39 cellular contexts compared by ENCODE assay signal in genomic region chr13:94505730-94506129, GRCh38. TPM values are rescaled to one million over a fixed set of nuclear protein-coding genes. Genes with fewer than 3 reads are reported as not detected.
"Had no signal": no experiment of that assay in that cellular context is flagged by ENCODE, and none has a peak within 500 bp of the region (broad histone marks: within the 10 kb centered on the region; RNA-seq: fewer than 3 reads in every experiment).

No MANE protein-coding gene starts in this region.

- H3K4me3 Mint-ChIP-seq: activated CD4-positive, alpha-beta memory T cell treated with anti-CD3 and anti-CD28 coated beads, Interleukin-2, amount 10 ng/mL, durations not matched to agents 7 days and 5 days; activated CD4-positive, alpha-beta T cell treated with anti-CD3 and anti-CD28 coated beads for 36 hours; activated CD4-positive, alpha-beta T cell treated with anti-CD3 and anti-CD28 coated beads, Interleukin-2, amount 10 ng/mL, durations not matched to agents 7 days and 5 days; activated naive CD4-positive, alpha-beta T cell treated with anti-CD3 and anti-CD28 coated beads for 36 hours; activated naive CD8-positive, alpha-beta T cell treated with anti-CD3 and anti-CD28 coated beads for 36 hours; activated T-cell treated with anti-CD3 and anti-CD28 coated beads, Interleukin-2, amount 50 U/mL, for 4 hours; activated T-cell treated with anti-CD3 and anti-CD28 coated beads, Interleukin-2, amount 50 U/mL, for 72 hours; activated T-helper 1 cell treated with anti-CD3 and anti-CD28 coated beads, Interleukin-12 subunit alpha, Interleukin-12 subunit beta, Interleukin-2, Interleukin-4 antibody, amounts not matched to agents 30 ng/mL and 10 ng/mL and 1 ng/mL, durations not matched to agents 14 hours and 24 hours and 36 hours; activated T-helper 17 cell treated with anti-CD3 and anti-CD28 coated beads, Interleukin-2, amount 50 U/mL, for 72 hours; central memory CD8-positive, alpha-beta T cell; T-helper 1 cell treated with Interleukin-12 subunit alpha and Interleukin-12 subunit beta and Interleukin-4 antibody, amounts not matched to agents 30 μg/mL and 1 μg/mL, for 36 hours; T-helper 2 cell treated with Interferon-gamma antibody and Interleukin-4, amounts not matched to agents 5 μg/mL and 100 μg/mL, for 36 hours; WTC11 had no signal

- H3K9me3 Mint-ChIP-seq: activated CD4-positive, alpha-beta memory T cell treated with anti-CD3 and anti-CD28 coated beads, Interleukin-2, amount 10 ng/mL, durations not matched to agents 7 days and 5 days; activated naive CD4-positive, alpha-beta T cell treated with anti-CD3 and anti-CD28 coated beads for 36 hours; activated T-helper 1 cell treated with anti-CD3 and anti-CD28 coated beads, Interleukin-12 subunit alpha, Interleukin-12 subunit beta, Interleukin-2, Interleukin-4 antibody, amounts not matched to agents 30 ng/mL and 10 ng/mL and 1 ng/mL, durations not matched to agents 14 hours and 24 hours and 36 hours; activated T-helper 17 cell treated with anti-CD3 and anti-CD28 coated beads, Interleukin-2, amount 50 U/mL, for 72 hours; central memory CD8-positive, alpha-beta T cell; T-helper 1 cell treated with Interleukin-12 subunit alpha and Interleukin-12 subunit beta and Interleukin-4 antibody, amounts not matched to agents 30 μg/mL and 1 μg/mL, for 36 hours; T-helper 2 cell treated with Interferon-gamma antibody and Interleukin-4, amounts not matched to agents 5 μg/mL and 100 μg/mL, for 36 hours; WTC11 had no signal

- H3K27me3 ChIP-seq: adrenal gland, body of pancreas, brain microvascular endothelial cell, breast epithelium had no signal

- H3K4me3 ChIP-seq: adrenal gland, body of pancreas, breast epithelium had no signal

- H3K4me1 Mint-ChIP-seq: activated CD4-positive, alpha-beta memory T cell treated with anti-CD3 and anti-CD28 coated beads, Interleukin-2, amount 10 ng/mL, durations not matched to agents 7 days and 5 days; central memory CD8-positive, alpha-beta T cell; WTC11 had no signal

- DNase-seq: activated CD4-positive, alpha-beta memory T cell treated with anti-CD3 and anti-CD28 coated beads, Interleukin-2, amount 10 ng/mL, durations not matched to agents 7 days and 5 days; activated CD4-positive, alpha-beta T cell treated with anti-CD3 and anti-CD28 coated beads for 1 hour; activated CD4-positive, alpha-beta T cell treated with anti-CD3 and anti-CD28 coated beads for 36 hours; activated CD4-positive, alpha-beta T cell treated with anti-CD3 and anti-CD28 coated beads for 48 hours; activated CD4-positive, alpha-beta T cell treated with anti-CD3 and anti-CD28 coated beads, Interleukin-2, amount 10 ng/mL, durations not matched to agents 7 days and 5 days; activated CD4-positive, alpha-beta T cell treated with anti-CD3 and anti-CD28 coated beads, Interleukin-2, amount 50 U/mL, for 48 hours; activated CD4-positive, CD25-positive, alpha-beta regulatory T cell; activated CD8-positive, alpha-beta memory T cell treated with anti-CD3 and anti-CD28 coated beads, Interleukin-2, amount 50 U/mL, for 4 hours; activated effector memory CD4-positive, alpha-beta T cell treated with anti-CD3 and anti-CD28 coated beads, Interleukin-2, amount 50 U/mL, for 16 hours; activated gamma-delta T cell treated with Interleukin-2 at 50 U/mL for 16 hours; activated naive CD4-positive, alpha-beta T cell; activated naive CD4-positive, alpha-beta T cell treated with anti-CD3 and anti-CD28 coated beads for 36 hours; activated naive CD4-positive, alpha-beta T cell treated with anti-CD3 and anti-CD28 coated beads, Interleukin-2, amount 50 U/mL, for 16 hours; activated naive CD8-positive, alpha-beta T cell treated with anti-CD3 and anti-CD28 coated beads for 36 hours; activated T-cell treated with anti-CD3 and anti-CD28 coated beads for 4 hours; activated T-cell treated with anti-CD3 and anti-CD28 coated beads, Interleukin-2, amount 50 U/mL, for 1 hour; activated T-cell treated with anti-CD3 and anti-CD28 coated beads, Interleukin-2, amount 50 U/mL, for 4 hours; activated T-cell treated with anti-CD3 and anti-CD28 coated beads, Interleukin-2, amount 50 U/mL, for 72 hours; adrenal gland; amniotic stem cell; aorta; body of pancreas; brain microvascular endothelial cell; caudate nucleus; cerebellar nuclear complex; SW 1271; T-helper 1 cell; T-helper 2 cell; T-helper 9 cell had no signal

- H3K4me1 ChIP-seq: adrenal gland, body of pancreas, breast epithelium had no signal

- ATAC-seq: activated CD4-positive, alpha-beta T cell treated with anti-CD3 and anti-CD28 coated beads for 36 hours; activated CD4-positive, CD25-positive, alpha-beta regulatory T cell treated with anti-CD3 and anti-CD28 coated beads, Interleukin-2, amount 50 U/mL, for 24 hours; activated naive CD4-positive, alpha-beta T cell treated with anti-CD3 and anti-CD28 coated beads, Interleukin-2, amount 50 U/mL, for 72 hours; activated T-cell treated with anti-CD3 and anti-CD28 coated beads, Interleukin-2, amount 50 U/mL, for 4 hours; activated T-cell treated with anti-CD3 and anti-CD28 coated beads, Interleukin-2, amount 50 U/mL, for 72 hours; activated T-helper 17 cell treated with anti-CD3 and anti-CD28 coated beads, Interleukin-2, amount 50 U/mL, for 72 hours; body of pancreas; WTC11 had no signal

- H3K9me3 ChIP-seq: adrenal gland, body of pancreas, breast epithelium had no signal

- H3K36me3 Mint-ChIP-seq: WTC11 had no signal

- H3K36me3 ChIP-seq: adrenal gland, brain microvascular endothelial cell, breast epithelium had no signal

- H3K27ac ChIP-seq: adrenal gland, body of pancreas, brain microvascular endothelial cell, breast epithelium, VCaP had no signal

- H3K27ac Mint-ChIP-seq: activated CD4-positive, alpha-beta memory T cell treated with anti-CD3 and anti-CD28 coated beads, Interleukin-2, amount 10 ng/mL, durations not matched to agents 7 days and 5 days; activated CD4-positive, alpha-beta T cell treated with anti-CD3 and anti-CD28 coated beads for 36 hours; activated CD4-positive, alpha-beta T cell treated with anti-CD3 and anti-CD28 coated beads, Interleukin-2, amount 10 ng/mL, durations not matched to agents 7 days and 5 days; activated naive CD4-positive, alpha-beta T cell treated with anti-CD3 and anti-CD28 coated beads for 36 hours; activated naive CD4-positive, alpha-beta T cell treated with anti-CD3 and anti-CD28 coated beads, Interleukin-2, amount 50 U/mL, for 72 hours; activated naive CD8-positive, alpha-beta T cell treated with anti-CD3 and anti-CD28 coated beads for 36 hours; activated T-cell treated with anti-CD3 and anti-CD28 coated beads, Interleukin-2, amount 50 U/mL, for 72 hours; activated T-helper 1 cell treated with anti-CD3 and anti-CD28 coated beads, Interleukin-12 subunit alpha, Interleukin-12 subunit beta, Interleukin-2, Interleukin-4 antibody, amounts not matched to agents 30 ng/mL and 10 ng/mL and 1 ng/mL, durations not matched to agents 14 hours and 24 hours and 36 hours; activated T-helper 17 cell treated with anti-CD3 and anti-CD28 coated beads, Interleukin-2, amount 50 U/mL, for 72 hours; T-helper 1 cell treated with Interleukin-12 subunit alpha and Interleukin-12 subunit beta and Interleukin-4 antibody, amounts not matched to agents 30 μg/mL and 1 μg/mL, for 36 hours; T-helper 2 cell treated with Interferon-gamma antibody and Interleukin-4, amounts not matched to agents 5 μg/mL and 100 μg/mL, for 36 hours; WTC11 had no signal

RNA-seq across cellular contexts. Expression of gene DCT, which starts 26.2 kb away (rescaled TPM):
- total RNA-seq: activated T-cell treated with anti-CD3 and anti-CD28 coated beads, Interleukin-2, amount 50 U/mL, for 4 hours; activated T-helper 1 cell treated with anti-CD3 and anti-CD28 coated beads, Interleukin-12 subunit alpha, Interleukin-12 subunit beta, Interleukin-2, Interleukin-4 antibody, amounts not matched to agents 30 ng/mL and 10 ng/mL and 1 ng/mL, durations not matched to agents 14 hours and 24 hours and 36 hours; WTC11 had no signal
